In genomic region chr21:31554511-31555022, GRCh38 we compare ENCODE assay signal across 1 cellular context.
A peak's percentile ranks its signal among the peaks of the same experiment; 100 is the strongest.
TF ChIP-seq lines count a peak whose summit lies in the region.

No MANE protein-coding gene starts in this region.

TF ChIP-seq in HEK293, 187 proteins besides CTCF, POLR2A, EP300 and RAD21 (continued from another document and continues in another):
- TF ChIP-seq ZNF518A (tag by site-specific recombination; conservative IDR thresholded peaks at IDR 0.05; ENCODE audit: low read depth) (no peak), ZBTB49 (tag by site-specific recombination; IDR thresholded peaks at IDR 0.05; ENCODE audit: low read depth) (no peak), ZNF768 (tag by site-specific recombination; IDR thresholded peaks at IDR 0.05) (no peak), SETDB1 (IDR thresholded peaks at IDR 0.05; ENCODE audit: insufficient read length, low read length) (no peak), ZNF169 (tag by site-specific recombination; IDR thresholded peaks at IDR 0.05) (no peak), KLF16 (tag by site-specific recombination; IDR thresholded peaks at IDR 0.05) (no peak), ZNF548 (tag by site-specific recombination; IDR thresholded peaks at IDR 0.05) (no peak), ZEB2 (tag by site-specific recombination; IDR thresholded peaks at IDR 0.05) (peak; percentile 60; the same call in 1 of the 2 replicates), TRIM28 (IDR thresholded peaks at IDR 0.05; ENCODE audit: borderline replicate concordance, low read length) (no peak), ZNF777 (tag by site-specific recombination; IDR thresholded peaks at IDR 0.05; ENCODE audit: borderline replicate concordance) (no peak), SCRT1 (tag by site-specific recombination; IDR thresholded peaks at IDR 0.05; ENCODE audit: borderline replicate concordance) (no peak), ZNF558 (tag by site-specific recombination; IDR thresholded peaks at IDR 0.05) (no peak), PRDM4 (tag by site-specific recombination; IDR thresholded peaks at IDR 0.05) (0 out of 2 replicates have a peak, but pooled peaks have one; percentile 36), ZNF776 (tag by site-specific recombination; IDR thresholded peaks at IDR 0.05; ENCODE audit: borderline replicate concordance) (no peak), ZNF24 (tag by site-specific recombination; IDR thresholded peaks at IDR 0.05) (no peak), ZNF76 (tag by site-specific recombination; IDR thresholded peaks at IDR 0.05; ENCODE audit: borderline replicate concordance, low read depth) (no peak), ZNF664 (tag by site-specific recombination; IDR thresholded peaks at IDR 0.05) (no peak), ZNF433 (tag by site-specific recombination; IDR thresholded peaks at IDR 0.05; ENCODE audit: low read depth) (no peak), REST (tag by site-specific recombination; IDR thresholded peaks at IDR 0.05) (no peak), SP2 (tag by site-specific recombination; IDR thresholded peaks at IDR 0.05) (no peak), ZBTB26 (tag by site-specific recombination; optimal IDR thresholded peaks at IDR 0.05) (no peak), ZNF302 (tag by site-specific recombination; IDR thresholded peaks at IDR 0.05; ENCODE audit: low read depth) (no peak), ZNF610 (tag by site-specific recombination; IDR thresholded peaks at IDR 0.05; ENCODE audit: borderline replicate concordance) (no peak), ZNF211 (tag by site-specific recombination; IDR thresholded peaks at IDR 0.05; ENCODE audit: low read depth) (no peak), ZNF138 (tag by site-specific recombination; IDR thresholded peaks at IDR 0.05; ENCODE audit: borderline replicate concordance) (no peak), ZBTB7A (tag by site-specific recombination; IDR thresholded peaks at IDR 0.05; ENCODE audit: low read depth) (no peak), ZSCAN30 (tag by site-specific recombination; IDR thresholded peaks at IDR 0.05) (no peak), INSM2 (tag by site-specific recombination; IDR thresholded peaks at IDR 0.05) (peak; percentile 70; the same call in 1 of the 2 replicates), ZBTB10 (tag by site-specific recombination; IDR thresholded peaks at IDR 0.05) (no peak), BCL11A (tag by site-specific recombination; IDR thresholded peaks at IDR 0.05; ENCODE audit: low read depth) (no peak), ZNF157 (tag by site-specific recombination; IDR thresholded peaks at IDR 0.05) (no peak), ZBTB8A (tag by site-specific recombination; IDR thresholded peaks at IDR 0.05) (no peak), ZNF362 (tag by site-specific recombination; IDR thresholded peaks at IDR 0.05) (no peak), ZNF488 (tag by site-specific recombination; IDR thresholded peaks at IDR 0.05) (no peak)
